8 cellular contexts compared by ENCODE assay signal in genomic region chr1:12047120-12047876, GRCh38. TPM values are rescaled to one million over a fixed set of nuclear protein-coding genes. Genes with fewer than 3 reads are reported as not detected.
DNase-seq lines count a peak whose midpoint lies in the region; ATAC-seq lines count a peak whose summit lies in the region.

No MANE protein-coding gene starts in this region.

- CTCF ChIA-PET in activated CD8-positive, alpha-beta T cell treated with anti-CD3 and anti-CD28 coated beads, Interleukin-2, amount 10 ng/mL, durations not matched to agents 7 days and 5 days (lab: Charles Lee): interaction anchor here (0.9 to 2.5 kb wide), 6 partner anchors 9 to 78 kb away, joined by 3 to 5 read pairs (median 4); no protein-coding TSS in a partner anchor

- H3K27ac Mint-ChIP-seq in activated CD8-positive, alpha-beta T cell treated with anti-CD3 and anti-CD28 coated beads, Interleukin-2, amount 10 ng/mL, durations not matched to agents 7 days and 5 days: no peak overlapping the region

- H3K36me3 Mint-ChIP-seq in activated CD8-positive, alpha-beta T cell treated with anti-CD3 and anti-CD28 coated beads, Interleukin-2, amount 10 ng/mL, durations not matched to agents 7 days and 5 days (ENCODE audit: low read depth): no peaks in the 10 kb centered on the region

- POLR2A ChIA-PET in activated CD8-positive, alpha-beta T cell treated with anti-CD3 and anti-CD28 coated beads, Interleukin-2, amount 10 ng/mL, durations not matched to agents 7 days and 5 days (lab: Charles Lee): interaction anchor here (1.5 to 4.3 kb wide), 3 partner anchors 8 to 138 kb away, joined by 3 to 45 read pairs (median 9); no protein-coding TSS in a partner anchor

- peaks cover 11% of the 10 kb centered on the region for H3K4me1 Mint-ChIP-seq in activated CD8-positive, alpha-beta T cell treated with anti-CD3 and anti-CD28 coated beads, Interleukin-2, amount 10 ng/mL, durations not matched to agents 7 days and 5 days (ENCODE audit: low read depth)

- peaks cover 22% of the 10 kb centered on the region for H3K27me3 Mint-ChIP-seq in activated CD8-positive, alpha-beta T cell treated with anti-CD3 and anti-CD28 coated beads, Interleukin-2, amount 10 ng/mL, durations not matched to agents 7 days and 5 days (ENCODE audit: low read depth)

- ATAC-seq in GM18868 (IDR thresholded peaks at IDR 0.05; ENCODE audit: unreplicated experiment): peak; percentile 38
- peak; percentile 44 for ATAC-seq in HG02973 (IDR thresholded peaks at IDR 0.05; ENCODE audit: unreplicated experiment)
- peak; percentile 80 for ATAC-seq in activated CD8-positive, alpha-beta T cell treated with anti-CD3 and anti-CD28 coated beads, Interleukin-2, amount 10 ng/mL, durations not matched to agents 7 days and 5 days

- H3K9me3 Mint-ChIP-seq in activated CD8-positive, alpha-beta T cell treated with anti-CD3 and anti-CD28 coated beads, Interleukin-2, amount 10 ng/mL, durations not matched to agents 7 days and 5 days (ENCODE audit: insufficient read depth): no peaks in the 10 kb centered on the region

- DNase-seq in activated CD8-positive, alpha-beta T cell treated with anti-CD3 and anti-CD28 coated beads, Interleukin-2, amount 10 ng/mL, durations not matched to agents 7 days and 5 days: peak; percentile 78
- peak; percentile 21 to 47 for DNase-seq in stimulated activated CD4-positive, alpha-beta T cell treated with anti-CD3 and anti-CD28 coated beads, Interleukin-1b, Interleukin-23, amount 100 ng/mL, for 4 hours (ENCODE audit: low read depth in 2 of 2)
- DNase-seq in NCI-H2107 (lab: John Stamatoyannopoulos, UW) (no peak), NCI-H187 (lab: John Stamatoyannopoulos, UW) (no peak), NCI-H345 treated with DMSO at 0.1 percent for 48 hours (lab: John Stamatoyannopoulos, UW; ENCODE audit: unreplicated experiment) (no peak), 8988T (no peak)

- no peak overlapping the region for H3K4me3 Mint-ChIP-seq in activated CD8-positive, alpha-beta T cell treated with anti-CD3 and anti-CD28 coated beads, Interleukin-2, amount 10 ng/mL, durations not matched to agents 7 days and 5 days

RNA-seq across cellular contexts. Expression of gene TNFRSF8, which starts 15.8 kb away (rescaled TPM):
- total RNA-seq in activated CD8-positive, alpha-beta T cell treated with anti-CD3 and anti-CD28 coated beads, Interleukin-2, amount 10 ng/mL, durations not matched to agents 7 days and 5 days: under 1 TPM; 0.95 to 0.97 TPM

RNA-seq across cellular contexts. Expression of gene MIIP, which starts 28.0 kb away (rescaled TPM):
- 10 to 100 TPM; 34.7 to 37.4 TPM for total RNA-seq in activated CD8-positive, alpha-beta T cell treated with anti-CD3 and anti-CD28 coated beads, Interleukin-2, amount 10 ng/mL, durations not matched to agents 7 days and 5 days

Comparison
In these comparisons a context has a peak if more than half of its experiments do, and no peak if none do; other contexts are left out.
1. DNase-seq: peak in activated CD8-positive, alpha-beta T cell treated with anti-CD3 and anti-CD28 coated beads, Interleukin-2, amount 10 ng/mL, durations not matched to agents 7 days and 5 days (single experiment) and stimulated activated CD4-positive, alpha-beta T cell treated with anti-CD3 and anti-CD28 coated beads, Interleukin-1b, Interleukin-23, amount 100 ng/mL, for 4 hours (2 of 2); none in NCI-H2107 (single experiment), NCI-H187 (0 of 2), NCI-H345 treated with DMSO at 0.1 percent for 48 hours (single experiment) and 8988T (single experiment).
2. Peak in every context shown above with its lines, with median percentiles within 50 percentile points of each other: ATAC-seq.